Comparison of ENCODE assay signal across 15 cellular contexts in genomic region chr12:10641735-10642500, GRCh38. TPM values are rescaled to one million over a fixed set of nuclear protein-coding genes. Genes with fewer than 3 reads are reported as not detected.
DNase-seq lines count a peak whose midpoint lies in the region; ATAC-seq, FAIRE-seq and TF ChIP-seq lines count a peak whose summit lies in the region.
"Had no signal": no experiment of that assay in that cellular context is flagged by ENCODE, and none has a peak within 500 bp of the region (broad histone marks: within the 10 kb centered on the region; RNA-seq: fewer than 3 reads in every experiment).

No MANE protein-coding gene starts in this region.

- H3K79me2 ChIP-seq in HepG2 (ENCODE audit: insufficient read depth, low read length), result no peaks in the 10 kb centered on the region
- H3K79me2 ChIP-seq in keratinocyte (ENCODE audit: control insufficient read depth, insufficient read depth, low read length), result no peaks in the 10 kb centered on the region
- no peaks in the 10 kb centered on the region for H3K79me2 ChIP-seq in GM23338 (replicated peaks; ENCODE audit: insufficient read depth)

- DNase-seq in right lobe of liver (no peak), HepG2 (ENCODE audit: low spot score) (no peak), colonic mucosa (peak; percentile 65), keratinocyte (ENCODE audit: low read depth, low spot score) (no peak), urothelium cell line (ENCODE audit: low spot score) (peak; percentile 36), DMS 273 (lab: John Stamatoyannopoulos, UW; ENCODE audit: unreplicated experiment) (no peak), GM23338 (ENCODE audit: low spot score) (no peak)
- DNase-seq: activated CD8-positive, alpha-beta memory T cell treated with anti-CD3 and anti-CD28 coated beads, Interleukin-2, amount 10 ng/mL, durations not matched to agents 7 days and 5 days; activated naive CD8-positive, alpha-beta T cell treated with anti-CD3 and anti-CD28 coated beads, Interleukin-2, amount 10 ng/mL, durations not matched to agents 7 days and 5 days; DMS79; effector CD8-positive, alpha-beta T cell; naive B cell; NCI-H1048; uterus had no signal

- no peaks in the 10 kb centered on the region for H3K9me1 ChIP-seq in keratinocyte (ENCODE audit: control insufficient read depth, extremely low read depth, insufficient read depth, low read length)

- H3K27me3 ChIP-seq in right lobe of liver (no peaks in the 10 kb centered on the region), HepG2 (ENCODE audit: control insufficient read depth in 1 of 2, insufficient read depth in 2 of 2, low read length in 2 of 2) (0 out of 5 replicates have a peak, but pooled peaks cover 0 to 5% of the 10 kb centered on the region in 2 experiments), colonic mucosa (no peaks in the 10 kb centered on the region), keratinocyte (ENCODE audit: control insufficient read depth, extremely low read depth, insufficient read depth, low read length) (no peaks in the 10 kb centered on the region), GM23338 (ENCODE audit: insufficient read depth) (no peaks in the 10 kb centered on the region)
- H3K27me3 ChIP-seq: uterus had no signal

- H3K36me3 Mint-ChIP-seq in GM23338 (ENCODE audit: low read depth), result peaks cover 24% of the 10 kb centered on the region

- TF ChIP-seq EP300 in HepG2 (IDR thresholded peaks at IDR 0.05; ENCODE audit: low read depth in 2 of 2, low read length in 2 of 2) (no peak), HepG2 (CRISPR knock-in tag; IDR thresholded peaks at IDR 0.05; ENCODE audit: borderline replicate concordance) (no peak)

- in situ Hi-C loops in HepG2 (cut with HindIII; ENCODE audit: extremely low pct_ligation_motif_present, low pct_unique_long_range_greater_than_20kb), result no loop called here

- H4K20me1 ChIP-seq in HepG2 (ENCODE audit: insufficient read depth, low read length) (no peaks in the 10 kb centered on the region), keratinocyte (ENCODE audit: control insufficient read depth, extremely low read depth, insufficient read depth, low read length) (no peaks in the 10 kb centered on the region), GM23338 (replicated peaks; ENCODE audit: insufficient read depth) (no peaks in the 10 kb centered on the region)

- no peak overlapping the region for H3K27ac ChIP-seq in right lobe of liver
- H3K27ac ChIP-seq in HepG2 (ENCODE audit: extremely low read length, insufficient read depth, low read length), result no peak overlapping the region
- H3K27ac ChIP-seq in colonic mucosa, result peak overlapping the region; percentile 52
- peak overlapping the region; percentile 28 for H3K27ac ChIP-seq in keratinocyte (ENCODE audit: control insufficient read depth, insufficient read depth, low read length)
- no peak overlapping the region for H3K27ac ChIP-seq in GM23338 (ENCODE audit: low read depth)
- H3K27ac ChIP-seq: uterus had no signal

- POLR2A ChIA-PET in HepG2 (lab: Yijun Ruan, JAX), result no interaction called here

- H3K9me2 ChIP-seq in GM23338 (ENCODE audit: insufficient read depth), result no peaks in the 10 kb centered on the region

- no TSS peak for BruUV-seq in HepG2 (replicated peaks; lab: Mats Ljungman, UMichigan)

- CTCF ChIA-PET in HepG2 (lab: Yijun Ruan, JAX; ENCODE audit: low intra/inter-chr PET ratio, low total read pairs), result no interaction called here

- H3K9me3 Mint-ChIP-seq in GM23338, result peaks cover 26% of the 10 kb centered on the region

- no peak for FAIRE-seq in HepG2 (lab: Jason Lieb, UNC)
- peak; percentile 82 for FAIRE-seq in keratinocyte (lab: Jason Lieb, UNC)
- FAIRE-seq in urothelium cell line (lab: Jason Lieb, UNC), result peak; percentile 74

- no peak overlapping the region for H3K9ac ChIP-seq in HepG2 (ENCODE audit: insufficient read depth, low read depth, low read length)
- no peak overlapping the region for H3K9ac ChIP-seq in colonic mucosa (ENCODE audit: low read depth in 2 of 2, low read length in 2 of 2)
- no peak overlapping the region for H3K9ac ChIP-seq in keratinocyte (ENCODE audit: control insufficient read depth, extremely low read depth, insufficient read depth, low read length)

- TF ChIP-seq RAD21 in HepG2 (CRISPR knock-in tag; IDR thresholded peaks at IDR 0.05), result no peak

- dilution Hi-C loops in keratinocyte (cut with MboI; ENCODE audit: extremely low pct_ligation_motif_present, low sequenced_read_pairs), result no loop called here

- no peak overlapping the region for H3K4me2 ChIP-seq in HepG2 (ENCODE audit: low read depth, low read length)
- peak overlapping the region; percentile 18 for H3K4me2 ChIP-seq in keratinocyte (ENCODE audit: control insufficient read depth, extremely low read depth, insufficient read depth, low read depth, low read length)
- no peak overlapping the region for H3K4me2 ChIP-seq in GM23338

- no peak overlapping the region for H3K4me3 ChIP-seq in right lobe of liver
- no peak overlapping the region for H3K4me3 ChIP-seq in HepG2 (replicated peaks in 1 of 3; ENCODE audit: insufficient read depth in 1 of 3, low read depth in 2 of 3, low read length in 3 of 3)
- no peak overlapping the region for H3K4me3 ChIP-seq in colonic mucosa
- peak overlapping the region in 1 of 3 experiments; percentile 18 for H3K4me3 ChIP-seq in keratinocyte (ENCODE audit: control insufficient read depth in 2 of 3, extremely low read depth in 1 of 3, insufficient read depth in 2 of 3, low read depth in 1 of 3, low read length in 3 of 3)
- H3K4me3 ChIP-seq in GM23338, result no peak overlapping the region
- H3K4me3 ChIP-seq: uterus had no signal

- ATAC-seq in right lobe of liver, result peak in 3 of 4 donors; percentile 20 to 84 (median 66)
- ATAC-seq in HepG2, result no peak
- ATAC-seq in HG03457 (IDR thresholded peaks at IDR 0.05; ENCODE audit: unreplicated experiment), result no peak
- ATAC-seq in GM23338, result no peak
- ATAC-seq: activated CD8-positive, alpha-beta memory T cell treated with anti-CD3 and anti-CD28 coated beads, Interleukin-2, amount 10 ng/mL, durations not matched to agents 7 days and 5 days had no signal

- H3K27ac Mint-ChIP-seq in GM23338, result no peak overlapping the region
- H3K27ac Mint-ChIP-seq: activated CD8-positive, alpha-beta memory T cell treated with anti-CD3 and anti-CD28 coated beads, Interleukin-2, amount 10 ng/mL, durations not matched to agents 7 days and 5 days; activated naive CD8-positive, alpha-beta T cell treated with anti-CD3 and anti-CD28 coated beads, Interleukin-2, amount 10 ng/mL, durations not matched to agents 7 days and 5 days; naive B cell had no signal

- H3K4me1 Mint-ChIP-seq in GM23338, result peaks cover under 1% of the 10 kb centered on the region; the same call in 2 of the 3 replicates
- H3K4me1 Mint-ChIP-seq: activated CD8-positive, alpha-beta memory T cell treated with anti-CD3 and anti-CD28 coated beads, Interleukin-2, amount 10 ng/mL, durations not matched to agents 7 days and 5 days; activated naive CD8-positive, alpha-beta T cell treated with anti-CD3 and anti-CD28 coated beads, Interleukin-2, amount 10 ng/mL, durations not matched to agents 7 days and 5 days; naive B cell had no signal

- TF ChIP-seq POLR2A in right lobe of liver (IDR thresholded peaks at IDR 0.05) (no peak), HepG2 (IDR thresholded peaks at IDR 0.05; ENCODE audit: insufficient read depth in 1 of 2, low read depth in 2 of 2, low read length in 2 of 2) (no peak)

- peaks cover 8% of the 10 kb centered on the region for H3K27me3 Mint-ChIP-seq in GM23338 (ENCODE audit: insufficient read depth, low read depth, poor library complexity)
- H3K27me3 Mint-ChIP-seq: activated CD8-positive, alpha-beta memory T cell treated with anti-CD3 and anti-CD28 coated beads, Interleukin-2, amount 10 ng/mL, durations not matched to agents 7 days and 5 days had no signal

- H3F3A ChIP-seq in GM23338 (replicated peaks; ENCODE audit: low read depth), result no peaks in the 10 kb centered on the region

- H2AFZ ChIP-seq in HepG2 (ENCODE audit: low read length), result no peak overlapping the region
- H2AFZ ChIP-seq in keratinocyte (ENCODE audit: control insufficient read depth, low read length), result peak overlapping the region; percentile 68
- H2AFZ ChIP-seq in GM23338, result no peak overlapping the region

- TF ChIP-seq CTCF in right lobe of liver (IDR thresholded peaks at IDR 0.05), result no peak
- TF ChIP-seq CTCF in HepG2 (CRISPR knock-in tag; IDR thresholded peaks at IDR 0.05), result no peak
- no peak for TF ChIP-seq CTCF in colonic mucosa (IDR thresholded peaks at IDR 0.05)
- TF ChIP-seq CTCF in keratinocyte (optimal IDR thresholded peaks at IDR 0.05 in 1 of 3, IDR thresholded peaks at IDR 0.05 in 1 of 3, conservative IDR thresholded peaks at IDR 0.05 in 1 of 3; ENCODE audit: extremely low read depth in 1 of 3, insufficient read depth in 2 of 3, low read length in 3 of 3), result no peak
- TF ChIP-seq CTCF in GM23338 (conservative IDR thresholded peaks at IDR 0.05; ENCODE audit: low read depth in 2 of 2), result no peak

- intact Hi-C loops in right lobe of liver (cut with DNase I), result no loop called here
- intact Hi-C loops in HepG2 (cut with micrococcal nuclease; ENCODE audit: unreplicated experiment), result no loop called here
- intact Hi-C loops in colonic mucosa (cut with DNase I), result no loop called here

- H3K36me3 ChIP-seq in right lobe of liver (no peaks in the 10 kb centered on the region), HepG2 (replicated peaks in 1 of 2; ENCODE audit: control insufficient read depth in 1 of 2, insufficient read depth in 2 of 2, low read length in 2 of 2) (no peaks in the 10 kb centered on the region), colonic mucosa (no peaks in the 10 kb centered on the region), keratinocyte (ENCODE audit: control insufficient read depth in 2 of 2, extremely low read depth in 1 of 2, insufficient read depth in 2 of 2, low read length in 2 of 2) (peaks cover 0 to 2% of the 10 kb centered on the region in 2 experiments), GM23338 (ENCODE audit: insufficient read depth) (peaks cover 5% of the 10 kb centered on the region)
- H3K36me3 ChIP-seq: uterus had no signal

- 47% methylated on average over 3 of the region's 6 CpGs for WGBS in right lobe of liver (ENCODE audit: insufficient coverage, low coverage, low lambda C conversion rate, missing lambda C conversion rate)
- WGBS in HepG2 (ENCODE audit: low lambda C conversion rate), result 20% methylated on average over 6 of the region's 6 CpGs

- no peaks in the 10 kb centered on the region for H3K4me1 ChIP-seq in right lobe of liver
- H3K4me1 ChIP-seq in HepG2 (ENCODE audit: insufficient read depth, low read length), result no peaks in the 10 kb centered on the region
- H3K4me1 ChIP-seq in colonic mucosa, result peaks cover 5% of the 10 kb centered on the region
- H3K4me1 ChIP-seq in keratinocyte (ENCODE audit: control insufficient read depth, extremely low read depth, insufficient read depth, low read length), result peaks cover 9% of the 10 kb centered on the region
- no peaks in the 10 kb centered on the region for H3K4me1 ChIP-seq in GM23338 (ENCODE audit: insufficient read depth)
- H3K4me1 ChIP-seq: uterus had no signal

- H3K9me3 ChIP-seq in right lobe of liver (no peaks in the 10 kb centered on the region), HepG2 (ENCODE audit: low read length) (peaks cover 20% of the 10 kb centered on the region), colonic mucosa (no peaks in the 10 kb centered on the region), keratinocyte (ENCODE audit: control insufficient read depth, low read depth, low read length) (peaks cover 5% of the 10 kb centered on the region)
- H3K9me3 ChIP-seq: uterus had no signal

- no peak overlapping the region for H3K4me3 Mint-ChIP-seq in GM23338
- H3K4me3 Mint-ChIP-seq: activated CD8-positive, alpha-beta memory T cell treated with anti-CD3 and anti-CD28 coated beads, Interleukin-2, amount 10 ng/mL, durations not matched to agents 7 days and 5 days; activated naive CD8-positive, alpha-beta T cell treated with anti-CD3 and anti-CD28 coated beads, Interleukin-2, amount 10 ng/mL, durations not matched to agents 7 days and 5 days; naive B cell had no signal

RNA-seq across cellular contexts. Expression of gene MAGOHB, which starts 28.5 kb away (rescaled TPM):
- 10 to 100 TPM in 1 of 6 experiments, 1 to 10 TPM in 5; 6.6 to 11.8 (median 9.6) TPM for total RNA-seq in right lobe of liver
- 49.8 and 84.5 TPM in 2 replicates for total RNA-seq in HepG2 (2016; rRNA removed; fragmentation: Illumina TruSeq; extraction: Trizol)
- 10.5 and 10.9 TPM in 2 replicates for total RNA-seq in HepG2 (2016; cell fraction: cytosol; rRNA removed; fragmentation: Illumina TruSeq; extraction: Trizol; ENCODE audit: low read depth)
- 55.7 and 91.3 TPM in 2 replicates for total RNA-seq in HepG2 (2016; cell fraction: insoluble cytoplasmic fraction; rRNA removed; fragmentation: Illumina TruSeq; extraction: Trizol)
- total RNA-seq in HepG2 (2016; cell fraction: membrane; rRNA removed; fragmentation: Illumina TruSeq; extraction: Trizol), result 17.1 and 20.0 TPM in 2 replicates
- 33.5 and 38.7 TPM in 2 replicates for total RNA-seq in HepG2 (2016; cell fraction: nucleus; rRNA removed; fragmentation: Illumina TruSeq; extraction: Trizol)
- polyA plus RNA-seq in HepG2 (2011; rRNA removed), result 5.3 and 7.0 TPM in 2 replicates
- 3.7 and 7.1 TPM in 2 replicates for polyA plus RNA-seq in HepG2 (2011; cell fraction: cytosol; rRNA removed)
- 6.3 and 7.9 TPM in 2 replicates for polyA plus RNA-seq in HepG2 (2011; cell fraction: nucleus; rRNA removed)
- polyA plus RNA-seq in HepG2 (2012), result 8.9 and 18.0 TPM in 2 replicates
- 12.2 and 13.0 TPM in 2 replicates for polyA plus RNA-seq in HepG2 (2016; cell fraction: cytosol; fragmentation: Illumina TruSeq; extraction: Trizol; ENCODE audit: low read depth)
- polyA plus RNA-seq in HepG2 (2016; cell fraction: insoluble cytoplasmic fraction; fragmentation: Illumina TruSeq; extraction: Trizol; ENCODE audit: low read depth), result 89.7 and 106 TPM in 2 replicates
- polyA plus RNA-seq in HepG2 (2016; cell fraction: membrane; fragmentation: Illumina TruSeq; extraction: Trizol; ENCODE audit: low read depth), result 17.7 and 17.9 TPM in 2 replicates
- 41.1 and 45.5 TPM in 2 replicates for polyA plus RNA-seq in HepG2 (2016; cell fraction: nucleus; fragmentation: Illumina TruSeq; extraction: Trizol; ENCODE audit: insufficient read depth, low read depth)
- 5.2 and 11.8 TPM in 2 replicates for polyA minus RNA-seq in HepG2 (2011; rRNA and poly(A)+ RNA removed; ENCODE audit: low replicate concordance)
- 3.0 and 6.7 TPM in 2 replicates for polyA minus RNA-seq in HepG2 (2011; cell fraction: cytosol; rRNA and poly(A)+ RNA removed)
- 67.5 and 71.3 TPM in 2 replicates for polyA minus RNA-seq in HepG2 (2011; cell fraction: nucleus; rRNA and poly(A)+ RNA removed)
- 10 to 100 TPM; 13.9 to 38.1 TPM for total RNA-seq in colonic mucosa
- polyA plus RNA-seq in keratinocyte, result 13.3 to 34.2 TPM (median 23.1 TPM) in 3 replicates
- 15.9 TPM for polyA plus RNA-seq in keratinocyte (2011; ENCODE audit: low read depth)
- 7.8 and 14.2 TPM in 2 replicates for polyA plus RNA-seq in keratinocyte (2011; cell fraction: cytosol; rRNA removed)
- polyA plus RNA-seq in keratinocyte (2011; cell fraction: nucleus; rRNA removed), result 5.7 and 12.0 TPM in 2 replicates
- polyA plus RNA-seq in keratinocyte (2012; ENCODE audit: low replicate concordance), result 8.1 and 39.3 TPM in 2 replicates
- polyA minus RNA-seq in keratinocyte, result 2.8 to 20.0 TPM (median 3.1 TPM) in 3 replicates
- polyA minus RNA-seq in keratinocyte (2011; cell fraction: cytosol; rRNA and poly(A)+ RNA removed), result 5.2 TPM
- polyA minus RNA-seq in keratinocyte (2011; cell fraction: nucleus; rRNA and poly(A)+ RNA removed), result 3.6 and 9.3 TPM in 2 replicates
- total RNA-seq in GM23338 (2014; rRNA removed; shearing (Covaris generic)), result 25.1 and 38.5 TPM in 2 replicates
- 170 and 175 TPM in 2 replicates for polyA plus RNA-seq in GM23338 (2016; fragmentation: Nextera tagmentation; extraction: Ambion mirVana)

RNA-seq across cellular contexts. Expression of gene STYK1, which starts 31.9 kb away (rescaled TPM):
- not detected for total RNA-seq in right lobe of liver
- not detected in 2 replicates for total RNA-seq in HepG2 (2016; rRNA removed; fragmentation: Illumina TruSeq; extraction: Trizol)
- total RNA-seq in HepG2 (2016; cell fraction: cytosol; rRNA removed; fragmentation: Illumina TruSeq; extraction: Trizol; ENCODE audit: low read depth), result not detected in 2 replicates
- not detected in 2 replicates for total RNA-seq in HepG2 (2016; cell fraction: insoluble cytoplasmic fraction; rRNA removed; fragmentation: Illumina TruSeq; extraction: Trizol)
- total RNA-seq in HepG2 (2016; cell fraction: membrane; rRNA removed; fragmentation: Illumina TruSeq; extraction: Trizol), result not detected in 2 replicates
- total RNA-seq in HepG2 (2016; cell fraction: nucleus; rRNA removed; fragmentation: Illumina TruSeq; extraction: Trizol), result not detected in 2 replicates
- polyA plus RNA-seq in HepG2 (2011; rRNA removed), result not detected in 2 replicates
- polyA plus RNA-seq in HepG2 (2011; cell fraction: cytosol; rRNA removed), result not detected in 2 replicates
- not detected in 2 replicates for polyA plus RNA-seq in HepG2 (2011; cell fraction: nucleus; rRNA removed)
- not detected in 2 replicates for polyA plus RNA-seq in HepG2 (2012)
- polyA plus RNA-seq in HepG2 (2016; cell fraction: cytosol; fragmentation: Illumina TruSeq; extraction: Trizol; ENCODE audit: low read depth), result not detected in 2 replicates
- polyA plus RNA-seq in HepG2 (2016; cell fraction: insoluble cytoplasmic fraction; fragmentation: Illumina TruSeq; extraction: Trizol; ENCODE audit: low read depth), result not detected in 2 replicates
- not detected in 2 replicates for polyA plus RNA-seq in HepG2 (2016; cell fraction: membrane; fragmentation: Illumina TruSeq; extraction: Trizol; ENCODE audit: low read depth)
- not detected in 2 replicates for polyA plus RNA-seq in HepG2 (2016; cell fraction: nucleus; fragmentation: Illumina TruSeq; extraction: Trizol; ENCODE audit: insufficient read depth, low read depth)
- 9.3 TPM in 1 of 2 replicates, not detected in the other for polyA minus RNA-seq in HepG2 (2011; rRNA and poly(A)+ RNA removed; ENCODE audit: low replicate concordance)
- polyA minus RNA-seq in HepG2 (2011; cell fraction: cytosol; rRNA and poly(A)+ RNA removed), result not detected in 2 replicates
- not detected in 2 replicates for polyA minus RNA-seq in HepG2 (2011; cell fraction: nucleus; rRNA and poly(A)+ RNA removed)
- 10 to 100 TPM; 24.5 to 53.3 TPM for total RNA-seq in colonic mucosa
- polyA plus RNA-seq in keratinocyte, result 2.0 to 2.8 TPM (median 2.3 TPM) in 3 replicates
- 0.42 TPM for polyA plus RNA-seq in keratinocyte (2011; ENCODE audit: low read depth)
- polyA plus RNA-seq in keratinocyte (2011; cell fraction: cytosol; rRNA removed), result 1.1 and 4.9 TPM in 2 replicates
- 2.9 and 3.7 TPM in 2 replicates for polyA plus RNA-seq in keratinocyte (2011; cell fraction: nucleus; rRNA removed)
- 0.51 and 1.7 TPM in 2 replicates for polyA plus RNA-seq in keratinocyte (2012; ENCODE audit: low replicate concordance)
- 3.6 to 6.2 TPM (median 4.2 TPM) in 3 replicates for polyA minus RNA-seq in keratinocyte
- polyA minus RNA-seq in keratinocyte (2011; cell fraction: cytosol; rRNA and poly(A)+ RNA removed), result 0.58 TPM
- 2.6 and 3.1 TPM in 2 replicates for polyA minus RNA-seq in keratinocyte (2011; cell fraction: nucleus; rRNA and poly(A)+ RNA removed)
- 0.97 and 1.8 TPM in 2 replicates for total RNA-seq in GM23338 (2014; rRNA removed; shearing (Covaris generic))
- polyA plus RNA-seq in GM23338 (2016; fragmentation: Nextera tagmentation; extraction: Ambion mirVana), result 0.83 and 1.2 TPM in 2 replicates

Comparison
In these comparisons a context has a peak if more than half of its experiments do, and no peak if none do; other contexts are left out.
1. ATAC-seq: peak in right lobe of liver (3 of 4); none in HepG2 (single experiment), HG03457 (single experiment) and GM23338 (single experiment).
2. DNase-seq: peak in colonic mucosa (single experiment) and urothelium cell line (single experiment); none in right lobe of liver (0 of 3), HepG2 (single experiment), keratinocyte (single experiment), DMS 273 (single experiment) and GM23338 (single experiment).
3. H3K27ac ChIP-seq: peak in colonic mucosa (single experiment) and keratinocyte (single experiment); none in right lobe of liver (0 of 3), HepG2 (single experiment) and GM23338 (single experiment).